Comparison of ENCODE assay signal across 8 cellular contexts in genomic region chr12:31728289-31728916, GRCh38. TPM values are rescaled to one million over a fixed set of nuclear protein-coding genes. Genes with fewer than 3 reads are reported as not detected.
A peak's percentile ranks its signal among the peaks of the same experiment; 100 is the strongest.
DNase-seq lines count a peak whose midpoint lies in the region; ATAC-seq and TF ChIP-seq lines count a peak whose summit lies in the region.

No MANE protein-coding gene starts in this region.

- TF ChIP-seq CTCF in 22Rv1 (IDR thresholded peaks at IDR 0.05) (no peak), right atrium auricular region (IDR thresholded peaks at IDR 0.05) (no peak), psoas muscle (IDR thresholded peaks at IDR 0.05) (no peak)

- H3K27ac Mint-ChIP-seq in activated T-helper 2 cell treated with anti-CD3 and anti-CD28 coated beads, Interferon-gamma antibody, Interleukin-2, Interleukin-4, amounts not matched to agents 10 μg/mL and 5 μg/mL and 100 μg/mL, durations not matched to agents 14 hours and 24 hours and 36 hours, result peak overlapping the region; percentile 99

- no peaks in the 10 kb centered on the region for H3K27me3 Mint-ChIP-seq in activated T-helper 2 cell treated with anti-CD3 and anti-CD28 coated beads, Interferon-gamma antibody, Interleukin-2, Interleukin-4, amounts not matched to agents 10 μg/mL and 5 μg/mL and 100 μg/mL, durations not matched to agents 14 hours and 24 hours and 36 hours (ENCODE audit: low read depth)

- intact Hi-C loops in activated T-helper 2 cell treated with anti-CD3 and anti-CD28 coated beads, Interferon-gamma antibody, Interleukin-2, Interleukin-4, amounts not matched to agents 10 μg/mL and 5 μg/mL and 100 μg/mL, durations not matched to agents 14 hours and 24 hours and 36 hours (cut with micrococcal nuclease), result loop anchor here (2.0 to 10.0 kb wide), 5 partner anchors 168 to 946 kb away; partner anchors contain the start of genes DNM1L and SINHCAF
- intact Hi-C loops in psoas muscle (cut with DNase I), result loop anchor here (5.0 kb wide), 3 partner anchors 66 to 234 kb away; partner anchors contain the start of gene ETFBKMT (in 1 of the 2)

- no peaks in the 10 kb centered on the region for H3K79me2 ChIP-seq in Karpas-422 (ENCODE audit: low read length)

- H3K4me1 Mint-ChIP-seq in activated T-helper 2 cell treated with anti-CD3 and anti-CD28 coated beads, Interferon-gamma antibody, Interleukin-2, Interleukin-4, amounts not matched to agents 10 μg/mL and 5 μg/mL and 100 μg/mL, durations not matched to agents 14 hours and 24 hours and 36 hours (ENCODE audit: low read depth), result peaks cover 34% of the 10 kb centered on the region

- peak overlapping the region; percentile 75 for H3K9ac ChIP-seq in Karpas-422 (ENCODE audit: low read length)

- H3K36me3 Mint-ChIP-seq in activated T-helper 2 cell treated with anti-CD3 and anti-CD28 coated beads, Interferon-gamma antibody, Interleukin-2, Interleukin-4, amounts not matched to agents 10 μg/mL and 5 μg/mL and 100 μg/mL, durations not matched to agents 14 hours and 24 hours and 36 hours (ENCODE audit: low read depth), result peaks cover 20% of the 10 kb centered on the region

- H2AFZ ChIP-seq in Karpas-422 (ENCODE audit: low read length), result peak overlapping the region; percentile 18

- peak overlapping the region; percentile 77 for H3K4me3 ChIP-seq in Karpas-422 (ENCODE audit: low read length)
- H3K4me3 ChIP-seq in right atrium auricular region, result peak overlapping the region; percentile 50 to 64
- H3K4me3 ChIP-seq in psoas muscle, result peak overlapping the region; percentile 87

- H3K27ac ChIP-seq in 22Rv1 (peak overlapping the region; percentile 88), Karpas-422 (ENCODE audit: low read length) (peak overlapping the region; percentile 28; the same call in 1 of the 2 replicates), right atrium auricular region (peak overlapping the region; percentile 95), psoas muscle (peak overlapping the region; percentile 94)

- no peaks in the 10 kb centered on the region for H3K9me2 ChIP-seq in Karpas-422 (replicated peaks; ENCODE audit: insufficient read depth, low read length)

- DNase-seq in Karpas-422 (peak; percentile 68), right atrium auricular region (ENCODE audit: low spot score) (no peak), psoas muscle (peak in 1 of 2 donors; percentile 66), EL (no peak), COLO829 (ENCODE audit: low spot score) (no peak)
- DNase-seq in activated T-helper 2 cell treated with anti-CD3 and anti-CD28 coated beads, Interferon-gamma antibody, Interleukin-2, Interleukin-4, amounts not matched to agents 10 μg/mL and 5 μg/mL and 100 μg/mL, durations not matched to agents 14 hours and 24 hours and 36 hours (ENCODE audit: low spot score), result no peak

- H3K4me3 Mint-ChIP-seq in activated T-helper 2 cell treated with anti-CD3 and anti-CD28 coated beads, Interferon-gamma antibody, Interleukin-2, Interleukin-4, amounts not matched to agents 10 μg/mL and 5 μg/mL and 100 μg/mL, durations not matched to agents 14 hours and 24 hours and 36 hours (ENCODE audit: low read depth), result peak overlapping the region; percentile 98

- H3K27me3 ChIP-seq in Karpas-422 (ENCODE audit: low read length) (no peaks in the 10 kb centered on the region), right atrium auricular region (no peaks in the 10 kb centered on the region), psoas muscle (ENCODE audit: insufficient read depth in 3 of 3, low read length in 2 of 3) (no peaks in the 10 kb centered on the region)

- peak; percentile 29 to 58 (median 41) for ATAC-seq in psoas muscle

- TF ChIP-seq POLR2A in GM10847 (IDR thresholded peaks at IDR 0.05; ENCODE audit: extremely low read depth, insufficient read length), result peak; percentile 67

- H4K20me1 ChIP-seq in Karpas-422 (ENCODE audit: insufficient read depth, low read depth, low read length), result no peaks in the 10 kb centered on the region

- peaks cover 14% of the 10 kb centered on the region for H3K4me1 ChIP-seq in Karpas-422 (ENCODE audit: low read length)
- H3K4me1 ChIP-seq in right atrium auricular region, result peaks cover 0 to 39% of the 10 kb centered on the region in 2 donors
- peaks cover 43% of the 10 kb centered on the region for H3K4me1 ChIP-seq in psoas muscle

- no peaks in the 10 kb centered on the region for H3K9me3 ChIP-seq in Karpas-422 (ENCODE audit: low read length)
- H3K9me3 ChIP-seq in right atrium auricular region, result peaks cover 0 to 14% of the 10 kb centered on the region in 2 donors
- no peaks in the 10 kb centered on the region for H3K9me3 ChIP-seq in psoas muscle

- no peaks in the 10 kb centered on the region for H3K36me3 ChIP-seq in Karpas-422 (ENCODE audit: insufficient read depth, low read length)
- no peaks in the 10 kb centered on the region for H3K36me3 ChIP-seq in right atrium auricular region
- H3K36me3 ChIP-seq in psoas muscle (ENCODE audit: insufficient read depth in 1 of 2, low read depth in 1 of 2), result no peaks in the 10 kb centered on the region

- peaks cover 14% of the 10 kb centered on the region for H3K9me3 Mint-ChIP-seq in activated T-helper 2 cell treated with anti-CD3 and anti-CD28 coated beads, Interferon-gamma antibody, Interleukin-2, Interleukin-4, amounts not matched to agents 10 μg/mL and 5 μg/mL and 100 μg/mL, durations not matched to agents 14 hours and 24 hours and 36 hours

- 0 to 1% (median 0%) methylated on average over 21 to 22 of the region's 22 CpGs for WGBS in psoas muscle, 3 donors

- H3K4me2 ChIP-seq in Karpas-422 (ENCODE audit: low read depth, low read length, poor library complexity, severe bottlenecking), result peak overlapping the region; percentile 80

RNA-seq across cellular contexts. Expression of gene AMN1, which starts 0.4 kb away (rescaled TPM):
- 1.4 and 1.6 TPM in 2 replicates for total RNA-seq in Karpas-422 (2014; rRNA removed; shearing (Covaris generic); ENCODE audit: low replicate concordance)
- total RNA-seq in activated T-helper 2 cell treated with anti-CD3 and anti-CD28 coated beads, Interferon-gamma antibody, Interleukin-2, Interleukin-4, amounts not matched to agents 10 μg/mL and 5 μg/mL and 100 μg/mL, durations not matched to agents 14 hours and 24 hours and 36 hours, result 1.8 and 2.8 TPM in 2 replicates
- total RNA-seq in right atrium auricular region, result 10 to 100 TPM; 10.4 to 17.8 TPM
- total RNA-seq in psoas muscle, result 10 to 100 TPM; 10.4 to 19.8 (median 12.8) TPM
- 10 to 100 TPM; 12.6 to 30.0 (median 13.9) TPM for polyA plus RNA-seq in psoas muscle

Comparison
In these comparisons a context has a peak if more than half of its experiments do, and no peak if none do; other contexts are left out.
1. H3K27ac ChIP-seq: peak in every context shown above with its lines; median percentile 95 in right atrium auricular region; 94 in psoas muscle; 88 in 22Rv1; 28 in Karpas-422.